ENCODE assay signal across 8 cellular contexts in the genomic region with DNA sequence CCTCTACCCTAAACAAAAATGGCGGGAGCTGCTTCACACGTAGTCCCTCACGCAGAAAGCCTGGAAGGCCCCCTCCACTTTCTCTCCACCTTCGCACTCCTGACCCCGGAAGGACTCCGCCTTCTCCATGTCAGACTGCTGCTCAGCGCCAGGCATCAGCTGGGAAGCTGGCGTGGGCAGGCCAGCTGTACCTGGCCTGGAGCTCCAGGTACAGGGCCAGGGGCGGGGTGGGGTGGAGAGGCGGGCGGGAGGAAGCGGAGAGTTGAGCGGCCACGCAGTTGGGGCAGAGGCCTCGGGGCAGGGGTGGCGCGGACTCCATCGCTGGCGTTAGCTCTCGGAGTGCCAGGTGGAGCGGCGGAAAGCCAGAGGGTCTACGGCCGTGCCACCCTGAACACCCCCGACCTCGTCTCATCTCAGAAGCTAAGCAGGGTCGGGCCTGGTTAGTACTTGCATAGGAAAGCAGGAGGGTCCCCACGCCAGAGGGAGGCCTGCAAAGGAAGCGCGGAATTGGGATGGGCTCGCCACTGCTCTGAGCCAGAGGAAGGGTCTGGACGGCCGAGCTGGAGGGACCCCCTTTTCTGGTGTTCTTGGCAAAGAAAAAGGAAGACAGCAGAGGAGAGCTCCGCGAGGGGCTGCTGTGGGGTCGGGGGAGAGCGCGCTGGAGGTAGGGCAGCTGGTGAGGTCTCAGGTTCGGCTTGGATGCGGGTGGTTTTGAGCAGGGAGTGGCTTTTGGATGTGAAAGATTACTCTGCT. TPM values are rescaled to one million over a fixed set of nuclear protein-coding genes. Genes with fewer than 3 reads are reported as not detected.
DNase-seq lines count a peak whose midpoint lies in the region; ATAC-seq, FAIRE-seq and TF ChIP-seq lines count a peak whose summit lies in the region.

A gene with protein sequence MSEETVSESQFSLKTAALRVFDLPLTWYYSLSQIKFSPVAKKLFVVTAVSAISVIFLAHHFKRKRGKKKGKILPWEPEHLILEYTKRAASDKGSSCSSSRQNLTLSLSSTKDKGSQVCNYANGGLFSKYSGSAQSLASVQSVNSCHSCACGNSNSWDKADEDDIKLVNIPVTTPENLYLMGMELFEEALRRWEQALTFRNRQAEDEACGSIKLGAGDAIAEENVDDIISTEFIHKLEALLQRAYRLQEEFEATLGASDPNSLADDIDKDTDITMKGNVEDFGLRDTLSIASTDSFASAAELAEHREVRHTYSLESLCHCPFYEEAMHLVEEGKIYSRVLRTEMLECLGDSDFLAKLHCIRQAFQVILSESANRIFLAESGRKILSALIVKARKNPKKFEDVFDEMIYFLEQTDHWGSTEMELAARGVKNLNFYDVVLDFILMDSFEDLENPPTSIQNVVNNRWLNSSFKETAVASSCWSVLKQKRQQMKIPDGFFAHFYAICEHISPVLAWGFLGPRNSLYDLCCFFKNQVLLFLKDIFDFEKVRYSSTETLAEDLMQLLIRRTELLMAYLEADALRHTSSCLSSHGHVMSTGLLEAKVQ (plus strand): TSS at position 121 of the 753 bp plus-strand sequence. CDS start 3,604 bp downstream, outside the sequence.

- H3K27me3 ChIP-seq in H1 (replicated peaks in 1 of 4; ENCODE audit: control insufficient read depth in 3 of 4, extremely low read depth in 1 of 4, insufficient read depth in 3 of 4, low read length in 3 of 4), result no peaks in the 10 kb centered on the region
- H3K27me3 ChIP-seq in mesenchymal stem cell (ENCODE audit: control insufficient read depth in 1 of 2, insufficient read depth in 1 of 2, low read length in 2 of 2), result no peaks in the 10 kb centered on the region

- 2% methylated on average over 19 of the region's 40 CpGs; no CpG with 5 or more reads in 1 of the 2 experiments for WGBS in H1 (ENCODE audit: extremely low coverage in 1 of 2, insufficient coverage in 1 of 2, insufficient read length in 1 of 2, insufficient replicate concordance in 2 of 2, low coverage in 1 of 2, low lambda C conversion rate in 2 of 2, missing lambda C conversion rate in 1 of 2), 2 experiments
- WGBS in mesenchymal stem cell, result 1% methylated on average over 36 of the region's 40 CpGs

- H3K4ac ChIP-seq in H1 (replicated peaks; ENCODE audit: insufficient read length, low read depth, low read length) (no peak within 1 kb of the TSS), mesenchymal stem cell (ENCODE audit: low read depth in 1 of 2, low read length in 2 of 2) (peak within 1 kb of the TSS; percentile 5 to 81)

- peak; percentile 86 for FAIRE-seq in H1 (lab: Jason Lieb, UNC)

- H3K4me3 ChIP-seq in H1 (ENCODE audit: extremely low read depth in 1 of 4, insufficient read depth in 2 of 4, low read depth in 3 of 4, low read length in 4 of 4) (peak within 1 kb of the TSS; percentile 49 to 95 (median 92)), mesenchymal stem cell (ENCODE audit: insufficient read depth in 1 of 2, low read depth in 1 of 2, low read length in 2 of 2) (peak within 1 kb of the TSS; percentile 95 to 99)

- H3K9ac ChIP-seq in H1 (replicated peaks in 1 of 4; ENCODE audit: extremely low read depth in 1 of 4, low read depth in 3 of 4, low read length in 3 of 4) (peak within 1 kb of the TSS; percentile 43 to 72 (median 50)), mesenchymal stem cell (ENCODE audit: low read length) (peak within 1 kb of the TSS; percentile 95)

- peak; percentile 89 for ATAC-seq in GM21367 (IDR thresholded peaks at IDR 0.05; ENCODE audit: unreplicated experiment)

- H3K27ac ChIP-seq in H1 (ENCODE audit: low read depth, low read length) (no peak within 1 kb of the TSS), mesenchymal stem cell (ENCODE audit: low read length, poor library complexity, severe bottlenecking) (peak within 1 kb of the TSS; percentile 35)

- TF ChIP-seq RAD21 in H1 (IDR thresholded peaks at IDR 0.05 in 1 of 2, conservative IDR thresholded peaks at IDR 0.05 in 1 of 2; ENCODE audit: low read depth in 2 of 2, low read length in 2 of 2), result peak in 1 of 2 experiments; percentile 15; a peak in 1 of 4 replicates

- no peaks in the 10 kb centered on the region for H4K20me1 ChIP-seq in H1 (replicated peaks in 1 of 2; ENCODE audit: control insufficient read depth in 1 of 2, insufficient read depth in 2 of 2, low read length in 2 of 2)

- no peak within 1 kb of the TSS for H2BK20ac ChIP-seq in H1 (ENCODE audit: low read length)

- DNase-seq in COR-L47 (lab: John Stamatoyannopoulos, UW), result peak; percentile 85
- peak; percentile 86 for DNase-seq in HT1080 (ENCODE audit: low read depth)
- DNase-seq in NOMO-1 (lab: John Stamatoyannopoulos, UW; ENCODE audit: unreplicated experiment in 2 of 2), result peak; percentile 83 to 87
- peak; percentile 72 to 75 for DNase-seq in activated CD8-positive, alpha-beta memory T cell treated with anti-CD3 and anti-CD28 coated beads for 4 hours (ENCODE audit: low read depth in 2 of 2)
- peak; percentile 86 for DNase-seq in H1 (ENCODE audit: low read depth in 1 of 2, low spot score in 2 of 2)
- DNase-seq in mesenchymal stem cell, result peak; percentile 89
- DNase-seq in stimulated activated CD8-positive, alpha-beta memory T cell treated with anti-CD3 and anti-CD28 coated beads, Interleukin-12 subunit alpha, Interleukin-12 subunit beta, amount 100 ng/mL, for 24 hours (ENCODE audit: extremely low read depth), result peak; percentile 61

- H3K4me2 ChIP-seq in H1 (ENCODE audit: insufficient read depth in 1 of 2, low read depth in 2 of 2, low read length in 2 of 2), result peak within 1 kb of the TSS; percentile 49 to 76
- peak within 1 kb of the TSS; percentile 98 for H3K4me2 ChIP-seq in mesenchymal stem cell (ENCODE audit: low read length, poor library complexity, severe bottlenecking)

- H2BK120ac ChIP-seq in H1 (replicated peaks; ENCODE audit: low read depth, low read length) (no peak within 1 kb of the TSS), mesenchymal stem cell (ENCODE audit: low read depth, low read length) (peak within 1 kb of the TSS; percentile 79)

- H2BK15ac ChIP-seq in H1 (ENCODE audit: low read length) (no peak within 1 kb of the TSS), mesenchymal stem cell (ENCODE audit: low read depth, poor library complexity, severe bottlenecking) (no peak within 1 kb of the TSS)

- no peak within 1 kb of the TSS for H3K23ac ChIP-seq in H1 (ENCODE audit: insufficient read length)
- peak within 1 kb of the TSS; percentile 79 to 86 for H3K23ac ChIP-seq in mesenchymal stem cell (ENCODE audit: low read length in 2 of 2)

- H3K79me1 ChIP-seq in H1 (ENCODE audit: low read depth, low read length) (no peaks in the 10 kb centered on the region), mesenchymal stem cell (replicated peaks; ENCODE audit: low read length, poor library complexity, severe bottlenecking) (peaks cover 7% of the 10 kb centered on the region)

- H3K9me3 ChIP-seq in H1 (ENCODE audit: insufficient read depth in 2 of 2, low read depth in 1 of 2, low read length in 1 of 2) (no peaks in the 10 kb centered on the region), mesenchymal stem cell (ENCODE audit: control insufficient read depth, low read length) (no peaks in the 10 kb centered on the region)

- H2BK12ac ChIP-seq in H1 (ENCODE audit: low read depth, low read length) (no peak within 1 kb of the TSS), mesenchymal stem cell (ENCODE audit: low read length in 2 of 2) (peak within 1 kb of the TSS in 1 of 2 experiments; percentile 37)

- POLR2A ChIA-PET in H1 (lab: Charles Lee; ENCODE audit: partially characterized antibody), result interaction anchor here (1.0 to 1.5 kb wide), 3 partner anchors 20 to 199 kb away, joined by 3 to 11 read pairs (median 3); a partner anchor contains a TSS

- H4K91ac ChIP-seq in H1 (replicated peaks; ENCODE audit: insufficient read length, low read length) (peak within 1 kb of the TSS; percentile 65), mesenchymal stem cell (ENCODE audit: low read length) (peak within 1 kb of the TSS; percentile 89)

- H2AK5ac ChIP-seq in H1 (ENCODE audit: low read depth, low read length) (no peak within 1 kb of the TSS), mesenchymal stem cell (ENCODE audit: low read length, severe bottlenecking) (no peak within 1 kb of the TSS)

- H2BK5ac ChIP-seq in H1 (ENCODE audit: low read depth, low read length), result peak within 1 kb of the TSS; percentile 83
- no peak within 1 kb of the TSS for H2BK5ac ChIP-seq in mesenchymal stem cell (ENCODE audit: low read depth, low read length, poor library complexity, severe bottlenecking)

- H3K56ac ChIP-seq in H1 (replicated peaks; ENCODE audit: insufficient read length, low read depth, low read length), result peak within 1 kb of the TSS; percentile 82

- H3K4me1 ChIP-seq in H1 (replicated peaks in 1 of 4; ENCODE audit: control insufficient read depth in 3 of 4, insufficient read depth in 4 of 4, low read length in 3 of 4) (no peaks in the 10 kb centered on the region), mesenchymal stem cell (ENCODE audit: control insufficient read depth, insufficient read depth, low read depth, low read length) (peaks cover 4% of the 10 kb centered on the region)

- H3K36me3 ChIP-seq in H1 (ENCODE audit: control insufficient read depth in 2 of 4, insufficient read depth in 4 of 4, low read length in 3 of 4) (peaks cover 2 to 6% (median 5%) of the 10 kb centered on the region in 4 experiments; a peak in 7 of 8 replicates), mesenchymal stem cell (ENCODE audit: control insufficient read depth in 1 of 2, insufficient read depth in 2 of 2, low read depth in 1 of 2, low read length in 2 of 2) (peaks cover 0 to 13% of the 10 kb centered on the region in 2 experiments)

- H4K5ac ChIP-seq in H1 (ENCODE audit: insufficient read length, low read depth, low read length), result no peak within 1 kb of the TSS

- H4K8ac ChIP-seq in H1 (ENCODE audit: extremely low read depth, insufficient read depth, low read length) (peak within 1 kb of the TSS; percentile 85), mesenchymal stem cell (ENCODE audit: low read length) (peak within 1 kb of the TSS; percentile 93)

- H2AFZ ChIP-seq in H1 (ENCODE audit: low read length) (peak within 1 kb of the TSS; percentile 86), mesenchymal stem cell (ENCODE audit: low read depth, low read length) (peak within 1 kb of the TSS; percentile 97)

- peaks cover 0 to 22% of the 10 kb centered on the region in 2 experiments; a peak in 3 of 4 replicates for H3K79me2 ChIP-seq in H1 (ENCODE audit: control insufficient read depth in 1 of 2, insufficient read depth in 2 of 2, low read length in 2 of 2)

- H3K18ac ChIP-seq in H1 (ENCODE audit: extremely low read depth, low read length) (no peak within 1 kb of the TSS), mesenchymal stem cell (ENCODE audit: low read depth in 1 of 2, low read length in 2 of 2) (peak within 1 kb of the TSS; percentile 79 to 81)

- H3K14ac ChIP-seq in H1 (ENCODE audit: insufficient read length) (no peak within 1 kb of the TSS), mesenchymal stem cell (ENCODE audit: low read length in 2 of 2) (peak within 1 kb of the TSS in 1 of 2 experiments; percentile 96)

- TF ChIP-seq POLR2A in H1 (IDR thresholded peaks at IDR 0.05; ENCODE audit: control extremely low read depth in 1 of 2, low read depth in 2 of 2, low read length in 2 of 2), result no peak; a peak in 1 of 3 replicates

- CTCF ChIA-PET in H1 (lab: Charles Lee; ENCODE audit: partially characterized antibody), result interaction anchor here (0.7 to 1.1 kb wide), 3 partner anchors 16 to 120 kb away, joined by 3 read pairs; no protein-coding TSS in a partner anchor

- TF ChIP-seq EP300 in H1 (IDR thresholded peaks at IDR 0.05; ENCODE audit: borderline replicate concordance in 1 of 2, low read depth in 2 of 2, low read length in 2 of 2), result no peak

- TF ChIP-seq CTCF in H1 (IDR thresholded peaks at IDR 0.05; ENCODE audit: control extremely low read depth in 1 of 3, insufficient read depth in 1 of 3, low read depth in 1 of 3, low read length in 3 of 3), result no peak

- H3K23me2 ChIP-seq in H1 (ENCODE audit: low read depth, low read length), result no peaks in the 10 kb centered on the region; the same call in 1 of the 2 replicates

RNA-seq across cellular contexts. Expression of the gene that starts here (rescaled TPM):
- total RNA-seq in HT1080 (2014; rRNA removed; shearing (Covaris generic)), result 7.9 and 10.8 TPM in 2 replicates
- polyA plus RNA-seq in HT1080 (2015; cell fraction: cytosol; rRNA removed), result 12.3 and 16.5 TPM in 2 replicates
- 21.4 and 22.4 TPM in 2 replicates for polyA plus RNA-seq in HT1080 (2015; cell fraction: nucleus; rRNA removed)
- 6.1 and 7.0 TPM in 2 replicates for total RNA-seq in H1 (2021; fragmentation: NEBNext Ultra II Directional; extraction: Animal tissue kit (Norgen Biotek cat#: 25700))
- 0.89 and 0.95 TPM in 2 replicates for polyA plus RNA-seq in H1 (2011; rRNA removed)
- 1.6 TPM for polyA plus RNA-seq in H1 (2011; cell fraction: cytosol; rRNA removed)
- 1.2 TPM for polyA plus RNA-seq in H1 (2011; cell fraction: nucleus; rRNA removed)
- polyA plus RNA-seq in H1 (2012, experiment 1 of 2), result 1.8 to 3.7 TPM (median 2.5 TPM) in 4 replicates
- 0.25 TPM for polyA plus RNA-seq in H1 (2012, experiment 2 of 2)
- polyA plus RNA-seq in H1 (2013, experiment 1 of 2), result 3.8 TPM
- 4.5 TPM for polyA plus RNA-seq in H1 (2013, experiment 2 of 2)
- 4.2 and 7.1 TPM in 2 replicates for polyA minus RNA-seq in H1 (2011; rRNA and poly(A)+ RNA removed)
- 1.8 TPM for polyA minus RNA-seq in H1 (2011; cell fraction: cytosol; rRNA and poly(A)+ RNA removed)
- polyA minus RNA-seq in H1 (2011; cell fraction: nucleus; rRNA and poly(A)+ RNA removed), result 7.8 TPM
- polyA plus RNA-seq in mesenchymal stem cell (2013, experiment 1 of 2), result 8.0 TPM
- polyA plus RNA-seq in mesenchymal stem cell (2013, experiment 2 of 2), result 8.1 TPM
